2 cellular contexts compared by ENCODE assay signal in the genomic region with DNA sequence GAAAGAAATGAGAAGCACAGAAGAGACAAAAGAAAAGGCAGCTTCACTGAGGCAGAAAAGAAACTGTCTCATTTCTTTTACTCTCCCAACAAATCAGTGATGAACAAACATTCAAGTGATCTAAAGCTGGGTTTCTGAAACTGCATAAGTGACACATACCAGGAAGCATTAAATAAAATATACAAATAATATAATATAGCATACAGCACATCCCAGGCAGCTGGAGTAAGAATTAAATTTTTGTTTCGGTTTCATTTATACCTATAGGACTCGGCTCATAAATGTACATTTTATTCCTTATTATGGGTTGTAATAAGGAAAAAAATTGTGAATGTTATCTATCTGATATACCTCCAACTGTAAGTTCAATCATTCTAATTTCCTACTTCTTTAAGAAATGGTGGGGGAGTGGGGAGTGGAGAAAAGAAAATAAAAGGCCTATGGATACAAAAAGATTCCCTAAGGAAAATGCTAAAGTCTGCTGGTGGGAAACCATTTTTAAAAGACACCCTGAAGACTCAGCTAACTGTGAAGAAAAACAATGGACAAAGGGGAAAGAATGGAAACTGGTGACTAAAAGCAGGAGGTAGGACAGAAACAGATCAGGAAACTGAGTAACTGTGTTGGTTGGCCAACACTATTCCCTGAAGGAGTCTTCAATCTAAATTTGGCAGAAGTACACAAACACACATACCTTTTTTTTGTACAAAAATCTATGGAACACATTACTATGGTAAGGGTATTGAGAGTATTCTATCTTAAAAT.
TF ChIP-seq lines count a peak whose summit lies in the region.

No MANE protein-coding gene starts in this region.

TF ChIP-seq in GM12878, 131 proteins besides CTCF, POLR2A, EP300 and RAD21 (continued from another document):
- TF ChIP-seq, protein P1, sequence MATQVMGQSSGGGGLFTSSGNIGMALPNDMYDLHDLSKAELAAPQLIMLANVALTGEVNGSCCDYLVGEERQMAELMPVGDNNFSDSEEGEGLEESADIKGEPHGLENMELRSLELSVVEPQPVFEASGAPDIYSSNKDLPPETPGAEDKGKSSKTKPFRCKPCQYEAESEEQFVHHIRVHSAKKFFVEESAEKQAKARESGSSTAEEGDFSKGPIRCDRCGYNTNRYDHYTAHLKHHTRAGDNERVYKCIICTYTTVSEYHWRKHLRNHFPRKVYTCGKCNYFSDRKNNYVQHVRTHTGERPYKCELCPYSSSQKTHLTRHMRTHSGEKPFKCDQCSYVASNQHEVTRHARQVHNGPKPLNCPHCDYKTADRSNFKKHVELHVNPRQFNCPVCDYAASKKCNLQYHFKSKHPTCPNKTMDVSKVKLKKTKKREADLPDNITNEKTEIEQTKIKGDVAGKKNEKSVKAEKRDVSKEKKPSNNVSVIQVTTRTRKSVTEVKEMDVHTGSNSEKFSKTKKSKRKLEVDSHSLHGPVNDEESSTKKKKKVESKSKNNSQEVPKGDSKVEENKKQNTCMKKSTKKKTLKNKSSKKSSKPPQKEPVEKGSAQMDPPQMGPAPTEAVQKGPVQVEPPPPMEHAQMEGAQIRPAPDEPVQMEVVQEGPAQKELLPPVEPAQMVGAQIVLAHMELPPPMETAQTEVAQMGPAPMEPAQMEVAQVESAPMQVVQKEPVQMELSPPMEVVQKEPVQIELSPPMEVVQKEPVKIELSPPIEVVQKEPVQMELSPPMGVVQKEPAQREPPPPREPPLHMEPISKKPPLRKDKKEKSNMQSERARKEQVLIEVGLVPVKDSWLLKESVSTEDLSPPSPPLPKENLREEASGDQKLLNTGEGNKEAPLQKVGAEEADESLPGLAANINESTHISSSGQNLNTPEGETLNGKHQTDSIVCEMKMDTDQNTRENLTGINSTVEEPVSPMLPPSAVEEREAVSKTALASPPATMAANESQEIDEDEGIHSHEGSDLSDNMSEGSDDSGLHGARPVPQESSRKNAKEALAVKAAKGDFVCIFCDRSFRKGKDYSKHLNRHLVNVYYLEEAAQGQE (IDR thresholded peaks at IDR 0.05; ENCODE audit: low read depth, low read length) = no peak
- TF ChIP-seq EZH2 (IDR thresholded peaks at IDR 0.05; ENCODE audit: borderline replicate concordance, control insufficient read depth, low read depth, low read length) = no peak
- no peak for TF ChIP-seq ZNF274 (IDR thresholded peaks at IDR 0.05; ENCODE audit: insufficient read depth, insufficient read length)
- TF ChIP-seq, protein P2, sequence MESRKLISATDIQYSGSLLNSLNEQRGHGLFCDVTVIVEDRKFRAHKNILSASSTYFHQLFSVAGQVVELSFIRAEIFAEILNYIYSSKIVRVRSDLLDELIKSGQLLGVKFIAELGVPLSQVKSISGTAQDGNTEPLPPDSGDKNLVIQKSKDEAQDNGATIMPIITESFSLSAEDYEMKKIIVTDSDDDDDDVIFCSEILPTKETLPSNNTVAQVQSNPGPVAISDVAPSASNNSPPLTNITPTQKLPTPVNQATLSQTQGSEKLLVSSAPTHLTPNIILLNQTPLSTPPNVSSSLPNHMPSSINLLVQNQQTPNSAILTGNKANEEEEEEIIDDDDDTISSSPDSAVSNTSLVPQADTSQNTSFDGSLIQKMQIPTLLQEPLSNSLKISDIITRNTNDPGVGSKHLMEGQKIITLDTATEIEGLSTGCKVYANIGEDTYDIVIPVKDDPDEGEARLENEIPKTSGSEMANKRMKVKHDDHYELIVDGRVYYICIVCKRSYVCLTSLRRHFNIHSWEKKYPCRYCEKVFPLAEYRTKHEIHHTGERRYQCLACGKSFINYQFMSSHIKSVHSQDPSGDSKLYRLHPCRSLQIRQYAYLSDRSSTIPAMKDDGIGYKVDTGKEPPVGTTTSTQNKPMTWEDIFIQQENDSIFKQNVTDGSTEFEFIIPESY (IDR thresholded peaks at IDR 0.05) = no peak

TF ChIP-seq in HepG2, 621 proteins besides CTCF, POLR2A, EP300 and RAD21 (continued from another document):
- TF ChIP-seq, protein P3, sequence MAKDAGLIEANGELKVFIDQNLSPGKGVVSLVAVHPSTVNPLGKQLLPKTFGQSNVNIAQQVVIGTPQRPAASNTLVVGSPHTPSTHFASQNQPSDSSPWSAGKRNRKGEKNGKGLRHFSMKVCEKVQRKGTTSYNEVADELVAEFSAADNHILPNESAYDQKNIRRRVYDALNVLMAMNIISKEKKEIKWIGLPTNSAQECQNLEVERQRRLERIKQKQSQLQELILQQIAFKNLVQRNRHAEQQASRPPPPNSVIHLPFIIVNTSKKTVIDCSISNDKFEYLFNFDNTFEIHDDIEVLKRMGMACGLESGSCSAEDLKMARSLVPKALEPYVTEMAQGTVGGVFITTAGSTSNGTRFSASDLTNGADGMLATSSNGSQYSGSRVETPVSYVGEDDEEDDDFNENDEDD (CRISPR knock-in tag; IDR thresholded peaks at IDR 0.05; ENCODE audit: borderline replicate concordance) = no peak
